In genomic region chr10:97590748-97591139, GRCh38 we compare ENCODE assay signal across 15 cellular contexts.
DNase-seq lines count a peak whose midpoint lies in the region; ATAC-seq and TF ChIP-seq lines count a peak whose summit lies in the region.
"Had no signal": no experiment of that assay in that cellular context is flagged by ENCODE, and none has a peak within 500 bp of the region (broad histone marks: within the 10 kb centered on the region; RNA-seq: fewer than 3 reads in every experiment).

No MANE protein-coding gene starts in this region.

- H3K36me3 Mint-ChIP-seq in central memory CD8-positive, alpha-beta T cell (ENCODE audit: insufficient read depth) = peaks cover 5% of the 10 kb centered on the region

- TF ChIP-seq RAD21 in Ishikawa (IDR thresholded peaks at IDR 0.05; ENCODE audit: low read depth) = no peak

- no peak for ATAC-seq in central memory CD8-positive, alpha-beta T cell (replicated peaks; ENCODE audit: extremely low read depth, poor library complexity, severe bottlenecking)
- ATAC-seq in HG03520 (IDR thresholded peaks at IDR 0.05; ENCODE audit: unreplicated experiment) = no peak

- no peaks in the 10 kb centered on the region for H3K9me3 Mint-ChIP-seq in central memory CD8-positive, alpha-beta T cell

- peak; percentile 2 for DNase-seq in SHP77 (lab: John Stamatoyannopoulos, UW)
- no peak for DNase-seq in SHP77 treated with DMSO at 0.1 percent for 48 hours (lab: John Stamatoyannopoulos, UW)
- peak; percentile 0 for DNase-seq in COLO668 (lab: John Stamatoyannopoulos, UW; ENCODE audit: unreplicated experiment)
- DNase-seq in central memory CD8-positive, alpha-beta T cell (ENCODE audit: low spot score in 2 of 2) = no peak
- DNase-seq in NCI-H2227 (lab: John Stamatoyannopoulos, UW; ENCODE audit: unreplicated experiment) = no peak
- DNase-seq in NCI-H748 treated with DMSO at 0.1 percent for 48 hours (lab: John Stamatoyannopoulos, UW) = no peak
- DNase-seq: DND-41, KBM-7, NCI-H1048, NCI-H1436 treated with DMSO at 0.1 percent for 48 hours, NCI-H2029 treated with DMSO at 0.1 percent for 48 hours, NCI-H345, NCI-H526 treated with DMSO at 0.1 percent for 48 hours had no signal

- no peak overlapping the region for H3K27ac Mint-ChIP-seq in central memory CD8-positive, alpha-beta T cell (ENCODE audit: low read depth)

- H3K4me3 Mint-ChIP-seq in central memory CD8-positive, alpha-beta T cell = peak overlapping the region; percentile 31

- H3K27me3 Mint-ChIP-seq in central memory CD8-positive, alpha-beta T cell = no peaks in the 10 kb centered on the region

- peaks cover 9% of the 10 kb centered on the region for H3K4me1 Mint-ChIP-seq in central memory CD8-positive, alpha-beta T cell

- no peak for TF ChIP-seq EP300 in Ishikawa (IDR thresholded peaks at IDR 0.05; ENCODE audit: borderline replicate concordance)

TF ChIP-seq in Ishikawa, 13 proteins besides CTCF, POLR2A, EP300 and RAD21:
- TF ChIP-seq USF1 (IDR thresholded peaks at IDR 0.05) (no peak), NFIC (IDR thresholded peaks at IDR 0.05) (peak; percentile 41; the same call in 1 of the 2 replicates), CEBPB (IDR thresholded peaks at IDR 0.05) (no peak)

Comparison
In these comparisons a context has a peak if more than half of its experiments do, and no peak if none do; other contexts are left out.
1. DNase-seq: peak in SHP77 (2 of 2) and COLO668 (single experiment); none in SHP77 treated with DMSO at 0.1 percent for 48 hours (single experiment), central memory CD8-positive, alpha-beta T cell (0 of 2), NCI-H2227 (single experiment) and NCI-H748 treated with DMSO at 0.1 percent for 48 hours (single experiment).